1 cellular context compared by ENCODE assay signal in the genomic region with DNA sequence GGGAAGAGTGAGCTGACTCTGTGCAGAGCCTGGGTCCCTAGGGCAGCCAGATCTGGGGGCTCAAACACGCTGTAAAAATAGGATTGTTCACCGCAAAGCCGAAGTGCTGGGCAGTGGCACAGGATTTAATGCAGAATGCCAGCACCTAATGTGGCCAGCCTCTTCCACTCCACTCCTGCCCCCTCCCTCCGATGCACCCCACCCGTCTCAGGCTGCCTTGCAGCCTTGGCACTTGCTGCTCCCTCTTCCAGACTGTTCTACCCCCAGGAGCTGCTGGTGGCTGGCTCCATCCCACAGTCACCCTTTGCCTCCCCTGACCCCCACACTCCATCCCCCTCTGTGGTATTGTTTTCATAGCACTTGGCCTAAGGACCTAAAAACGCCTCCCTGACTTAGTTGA.
TF ChIP-seq lines count a peak whose summit lies in the region.

No MANE protein-coding gene starts in this region.

TF ChIP-seq in GM23338, 12 proteins besides CTCF, POLR2A, EP300 and RAD21 (continued from another document):
- TF ChIP-seq, protein P1, sequence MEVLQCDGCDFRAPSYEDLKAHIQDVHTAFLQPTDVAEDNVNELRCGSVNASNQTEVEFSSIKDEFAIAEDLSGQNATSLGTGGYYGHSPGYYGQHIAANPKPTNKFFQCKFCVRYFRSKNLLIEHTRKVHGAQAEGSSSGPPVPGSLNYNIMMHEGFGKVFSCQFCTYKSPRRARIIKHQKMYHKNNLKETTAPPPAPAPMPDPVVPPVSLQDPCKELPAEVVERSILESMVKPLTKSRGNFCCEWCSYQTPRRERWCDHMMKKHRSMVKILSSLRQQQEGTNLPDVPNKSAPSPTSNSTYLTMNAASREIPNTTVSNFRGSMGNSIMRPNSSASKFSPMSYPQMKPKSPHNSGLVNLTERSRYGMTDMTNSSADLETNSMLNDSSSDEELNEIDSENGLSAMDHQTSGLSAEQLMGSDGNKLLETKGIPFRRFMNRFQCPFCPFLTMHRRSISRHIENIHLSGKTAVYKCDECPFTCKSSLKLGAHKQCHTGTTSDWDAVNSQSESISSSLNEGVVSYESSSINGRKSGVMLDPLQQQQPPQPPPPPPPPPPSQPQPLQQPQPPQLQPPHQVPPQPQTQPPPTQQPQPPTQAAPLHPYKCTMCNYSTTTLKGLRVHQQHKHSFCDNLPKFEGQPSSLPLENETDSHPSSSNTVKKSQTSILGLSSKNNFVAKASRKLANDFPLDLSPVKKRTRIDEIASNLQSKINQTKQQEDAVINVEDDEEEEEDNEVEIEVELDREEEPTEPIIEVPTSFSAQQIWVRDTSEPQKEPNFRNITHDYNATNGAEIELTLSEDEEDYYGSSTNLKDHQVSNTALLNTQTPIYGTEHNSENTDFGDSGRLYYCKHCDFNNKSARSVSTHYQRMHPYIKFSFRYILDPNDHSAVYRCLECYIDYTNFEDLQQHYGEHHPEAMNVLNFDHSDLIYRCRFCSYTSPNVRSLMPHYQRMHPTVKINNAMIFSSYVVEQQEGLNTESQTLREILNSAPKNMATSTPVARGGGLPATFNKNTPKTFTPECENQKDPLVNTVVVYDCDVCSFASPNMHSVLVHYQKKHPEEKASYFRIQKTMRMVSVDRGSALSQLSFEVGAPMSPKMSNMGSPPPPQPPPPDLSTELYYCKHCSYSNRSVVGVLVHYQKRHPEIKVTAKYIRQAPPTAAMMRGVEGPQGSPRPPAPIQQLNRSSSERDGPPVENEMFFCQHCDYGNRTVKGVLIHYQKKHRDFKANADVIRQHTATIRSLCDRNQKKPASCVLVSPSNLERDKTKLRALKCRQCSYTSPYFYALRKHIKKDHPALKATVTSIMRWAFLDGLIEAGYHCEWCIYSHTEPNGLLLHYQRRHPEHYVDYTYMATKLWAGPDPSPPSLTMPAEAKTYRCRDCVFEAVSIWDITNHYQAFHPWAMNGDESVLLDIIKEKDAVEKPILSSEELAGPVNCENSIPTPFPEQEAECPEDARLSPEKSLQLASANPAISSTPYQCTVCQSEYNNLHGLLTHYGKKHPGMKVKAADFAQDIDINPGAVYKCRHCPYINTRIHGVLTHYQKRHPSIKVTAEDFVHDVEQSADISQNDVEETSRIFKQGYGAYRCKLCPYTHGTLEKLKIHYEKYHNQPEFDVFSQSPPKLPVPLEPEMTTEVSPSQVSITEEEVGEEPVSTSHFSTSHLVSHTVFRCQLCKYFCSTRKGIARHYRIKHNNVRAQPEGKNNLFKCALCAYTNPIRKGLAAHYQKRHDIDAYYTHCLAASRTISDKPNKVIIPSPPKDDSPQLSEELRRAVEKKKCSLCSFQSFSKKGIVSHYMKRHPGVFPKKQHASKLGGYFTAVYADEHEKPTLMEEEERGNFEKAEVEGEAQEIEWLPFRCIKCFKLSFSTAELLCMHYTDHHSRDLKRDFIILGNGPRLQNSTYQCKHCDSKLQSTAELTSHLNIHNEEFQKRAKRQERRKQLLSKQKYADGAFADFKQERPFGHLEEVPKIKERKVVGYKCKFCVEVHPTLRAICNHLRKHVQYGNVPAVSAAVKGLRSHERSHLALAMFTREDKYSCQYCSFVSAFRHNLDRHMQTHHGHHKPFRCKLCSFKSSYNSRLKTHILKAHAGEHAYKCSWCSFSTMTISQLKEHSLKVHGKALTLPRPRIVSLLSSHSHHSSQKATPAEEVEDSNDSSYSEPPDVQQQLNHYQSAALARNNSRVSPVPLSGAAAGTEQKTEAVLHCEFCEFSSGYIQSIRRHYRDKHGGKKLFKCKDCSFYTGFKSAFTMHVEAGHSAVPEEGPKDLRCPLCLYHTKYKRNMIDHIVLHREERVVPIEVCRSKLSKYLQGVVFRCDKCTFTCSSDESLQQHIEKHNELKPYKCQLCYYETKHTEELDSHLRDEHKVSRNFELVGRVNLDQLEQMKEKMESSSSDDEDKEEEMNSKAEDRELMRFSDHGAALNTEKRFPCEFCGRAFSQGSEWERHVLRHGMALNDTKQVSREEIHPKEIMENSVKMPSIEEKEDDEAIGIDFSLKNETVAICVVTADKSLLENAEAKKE (CRISPR knock-in tag; IDR thresholded peaks at IDR 0.05): no peak
- TF ChIP-seq EZH2phosphoT487 (IDR thresholded peaks at IDR 0.05; ENCODE audit: unreplicated experiment) (no peak), ZNF114 (CRISPR knock-in tag; IDR thresholded peaks at IDR 0.05) (no peak), NANOG (IDR thresholded peaks at IDR 0.05; ENCODE audit: borderline replicate concordance) (no peak)
- TF ChIP-seq, protein P2, sequence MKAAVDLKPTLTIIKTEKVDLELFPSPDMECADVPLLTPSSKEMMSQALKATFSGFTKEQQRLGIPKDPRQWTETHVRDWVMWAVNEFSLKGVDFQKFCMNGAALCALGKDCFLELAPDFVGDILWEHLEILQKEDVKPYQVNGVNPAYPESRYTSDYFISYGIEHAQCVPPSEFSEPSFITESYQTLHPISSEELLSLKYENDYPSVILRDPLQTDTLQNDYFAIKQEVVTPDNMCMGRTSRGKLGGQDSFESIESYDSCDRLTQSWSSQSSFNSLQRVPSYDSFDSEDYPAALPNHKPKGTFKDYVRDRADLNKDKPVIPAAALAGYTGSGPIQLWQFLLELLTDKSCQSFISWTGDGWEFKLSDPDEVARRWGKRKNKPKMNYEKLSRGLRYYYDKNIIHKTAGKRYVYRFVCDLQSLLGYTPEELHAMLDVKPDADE (IDR thresholded peaks at IDR 0.05): no peak
- TF ChIP-seq, protein P3, sequence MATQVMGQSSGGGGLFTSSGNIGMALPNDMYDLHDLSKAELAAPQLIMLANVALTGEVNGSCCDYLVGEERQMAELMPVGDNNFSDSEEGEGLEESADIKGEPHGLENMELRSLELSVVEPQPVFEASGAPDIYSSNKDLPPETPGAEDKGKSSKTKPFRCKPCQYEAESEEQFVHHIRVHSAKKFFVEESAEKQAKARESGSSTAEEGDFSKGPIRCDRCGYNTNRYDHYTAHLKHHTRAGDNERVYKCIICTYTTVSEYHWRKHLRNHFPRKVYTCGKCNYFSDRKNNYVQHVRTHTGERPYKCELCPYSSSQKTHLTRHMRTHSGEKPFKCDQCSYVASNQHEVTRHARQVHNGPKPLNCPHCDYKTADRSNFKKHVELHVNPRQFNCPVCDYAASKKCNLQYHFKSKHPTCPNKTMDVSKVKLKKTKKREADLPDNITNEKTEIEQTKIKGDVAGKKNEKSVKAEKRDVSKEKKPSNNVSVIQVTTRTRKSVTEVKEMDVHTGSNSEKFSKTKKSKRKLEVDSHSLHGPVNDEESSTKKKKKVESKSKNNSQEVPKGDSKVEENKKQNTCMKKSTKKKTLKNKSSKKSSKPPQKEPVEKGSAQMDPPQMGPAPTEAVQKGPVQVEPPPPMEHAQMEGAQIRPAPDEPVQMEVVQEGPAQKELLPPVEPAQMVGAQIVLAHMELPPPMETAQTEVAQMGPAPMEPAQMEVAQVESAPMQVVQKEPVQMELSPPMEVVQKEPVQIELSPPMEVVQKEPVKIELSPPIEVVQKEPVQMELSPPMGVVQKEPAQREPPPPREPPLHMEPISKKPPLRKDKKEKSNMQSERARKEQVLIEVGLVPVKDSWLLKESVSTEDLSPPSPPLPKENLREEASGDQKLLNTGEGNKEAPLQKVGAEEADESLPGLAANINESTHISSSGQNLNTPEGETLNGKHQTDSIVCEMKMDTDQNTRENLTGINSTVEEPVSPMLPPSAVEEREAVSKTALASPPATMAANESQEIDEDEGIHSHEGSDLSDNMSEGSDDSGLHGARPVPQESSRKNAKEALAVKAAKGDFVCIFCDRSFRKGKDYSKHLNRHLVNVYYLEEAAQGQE (IDR thresholded peaks at IDR 0.05; ENCODE audit: unreplicated experiment): no peak
